In genomic region chr5:141950207-141951005, GRCh38 we compare ENCODE assay signal across 2 cellular contexts.
TF ChIP-seq lines count a peak whose summit lies in the region.

No MANE protein-coding gene starts in this region.

TF ChIP-seq in HEK293, 187 proteins besides CTCF, POLR2A, EP300 and RAD21 (continued from another document):
- no peak for TF ChIP-seq ZNF830 (tag by site-specific recombination; IDR thresholded peaks at IDR 0.05; ENCODE audit: low read depth)
- peak; percentile 62 for TF ChIP-seq EGR2 (tag by site-specific recombination; IDR thresholded peaks at IDR 0.05; ENCODE audit: low read depth)
- no peak for TF ChIP-seq FEZF1 (tag by site-specific recombination; IDR thresholded peaks at IDR 0.05)
- TF ChIP-seq ZBTB6 (tag by site-specific recombination; IDR thresholded peaks at IDR 0.05): no peak
- TF ChIP-seq HOXA7 (CRISPR knock-in tag; IDR thresholded peaks at IDR 0.05; ENCODE audit: borderline replicate concordance): no peak
- peak; percentile 66; the same call in 1 of the 2 replicates for TF ChIP-seq ZFHX2 (tag by site-specific recombination; conservative IDR thresholded peaks at IDR 0.05)

TF ChIP-seq in endothelial cell of umbilical vein, 7 proteins besides CTCF, POLR2A, EP300 and RAD21 (continued from another document):
- TF ChIP-seq POLR2AphosphoS5 (IDR thresholded peaks at IDR 0.05; ENCODE audit: insufficient read depth, low read depth, low read length): no peak
- no peak for TF ChIP-seq JUN (IDR thresholded peaks at IDR 0.05; ENCODE audit: borderline replicate concordance, insufficient read depth, insufficient read length, low read depth)
- TF ChIP-seq GATA2 (IDR thresholded peaks at IDR 0.05; ENCODE audit: insufficient read depth, insufficient read length, low read depth, low read length): no peak
- no peak for TF ChIP-seq MAX (IDR thresholded peaks at IDR 0.05; ENCODE audit: insufficient read depth, insufficient read length)
- TF ChIP-seq EZH2 (IDR thresholded peaks at IDR 0.05; ENCODE audit: borderline replicate concordance, low read depth, low read length, severe bottlenecking): no peak
- no peak for TF ChIP-seq MYC (IDR thresholded peaks at IDR 0.05; ENCODE audit: low read depth, low read length)
